Comparison of ENCODE assay signal across 1 cellular context in the genomic region with DNA sequence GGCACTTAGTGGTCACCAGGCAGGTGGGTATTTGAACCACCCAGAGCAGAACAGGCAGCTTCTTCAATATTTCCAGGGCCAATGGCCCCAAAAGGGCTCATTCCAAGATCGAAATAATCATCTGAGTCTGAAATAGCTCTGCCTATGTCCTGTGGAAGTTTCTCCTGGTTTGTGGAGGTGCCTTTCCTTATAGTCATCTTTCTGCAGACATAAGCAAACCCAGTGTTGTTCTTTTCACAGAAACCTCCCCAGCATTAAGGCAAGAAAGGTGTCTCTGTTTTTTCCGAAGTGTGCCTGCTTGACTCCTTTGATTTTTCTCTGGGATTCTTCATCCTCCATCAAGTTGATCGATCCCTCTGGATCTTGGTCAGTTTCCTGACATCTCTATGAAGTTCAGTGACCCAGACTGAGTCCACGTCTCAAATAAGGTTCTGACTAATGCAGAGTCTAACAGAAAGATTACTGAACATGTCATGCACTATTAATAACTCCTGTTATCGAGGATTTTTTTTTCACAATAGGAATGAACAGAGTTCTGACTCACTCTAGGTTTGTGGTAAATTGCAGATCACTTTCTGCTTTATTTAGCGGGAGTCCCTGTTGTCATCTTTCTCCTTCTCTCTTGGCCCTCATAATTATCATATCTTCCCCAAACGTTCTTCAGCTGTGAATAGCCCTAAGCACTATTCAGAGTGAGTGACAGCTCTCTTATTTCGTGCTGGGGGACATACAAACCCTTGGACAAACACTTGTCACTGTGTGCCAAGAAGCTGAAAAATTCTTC.
TF ChIP-seq lines count a peak whose summit lies in the region.

No MANE protein-coding gene starts in this region.

TF ChIP-seq in K562, 482 proteins besides CTCF, POLR2A, EP300 and RAD21 (continued from another document and continues in another):
- TF ChIP-seq, protein P1, sequence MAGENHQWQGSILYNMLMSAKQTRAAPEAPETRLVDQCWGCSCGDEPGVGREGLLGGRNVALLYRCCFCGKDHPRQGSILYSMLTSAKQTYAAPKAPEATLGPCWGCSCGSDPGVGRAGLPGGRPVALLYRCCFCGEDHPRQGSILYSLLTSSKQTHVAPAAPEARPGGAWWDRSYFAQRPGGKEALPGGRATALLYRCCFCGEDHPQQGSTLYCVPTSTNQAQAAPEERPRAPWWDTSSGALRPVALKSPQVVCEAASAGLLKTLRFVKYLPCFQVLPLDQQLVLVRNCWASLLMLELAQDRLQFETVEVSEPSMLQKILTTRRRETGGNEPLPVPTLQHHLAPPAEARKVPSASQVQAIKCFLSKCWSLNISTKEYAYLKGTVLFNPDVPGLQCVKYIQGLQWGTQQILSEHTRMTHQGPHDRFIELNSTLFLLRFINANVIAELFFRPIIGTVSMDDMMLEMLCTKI (IDR thresholded peaks at IDR 0.05; ENCODE audit: partially characterized antibody) = no peak
- TF ChIP-seq CREBBP (IDR thresholded peaks at IDR 0.05; ENCODE audit: low read depth, low read length) (no peak), COPS2 (conservative IDR thresholded peaks at IDR 0.05) (no peak), HMG20A (CRISPR knock-in tag; conservative IDR thresholded peaks at IDR 0.05) (no peak), MCM5 (IDR thresholded peaks at IDR 0.05; ENCODE audit: low read depth) (no peak), ZFX (CRISPR knock-in tag; IDR thresholded peaks at IDR 0.05) (no peak), GTF2F1 (IDR thresholded peaks at IDR 0.05; ENCODE audit: low read depth, low read length) (no peak), U2AF1 (optimal IDR thresholded peaks at IDR 0.05; ENCODE audit: low read depth, low read length) (no peak), ZBTB8A (IDR thresholded peaks at IDR 0.05; ENCODE audit: partially characterized antibody) (no peak), ZNF134 (CRISPR knock-in tag; conservative IDR thresholded peaks at IDR 0.05) (no peak), NFE2L1 (tag; IDR thresholded peaks at IDR 0.05; ENCODE audit: borderline replicate concordance, low read depth) (no peak), LCOR (CRISPR knock-in tag; IDR thresholded peaks at IDR 0.05) (no peak), FOSL1 (tag; conservative IDR thresholded peaks at IDR 0.05) (peak; percentile 84), ZNF785 (CRISPR knock-in tag; IDR thresholded peaks at IDR 0.05) (no peak), RBBP5 (IDR thresholded peaks at IDR 0.05; ENCODE audit: borderline replicate concordance, insufficient read depth, low read length, poor library complexity, severe bottlenecking) (no peak), KDM1A (IDR thresholded peaks at IDR 0.05) (peak; percentile 20 to 39; a peak in 1 of 4 replicates), ZNF668 (CRISPR knock-in tag; IDR thresholded peaks at IDR 0.05) (no peak), HNRNPLL (IDR thresholded peaks at IDR 0.05; ENCODE audit: low read depth, low read length, poor library complexity, severe bottlenecking) (no peak), ZNF184 (CRISPR knock-in tag; IDR thresholded peaks at IDR 0.05) (no peak), DPF2 (IDR thresholded peaks at IDR 0.05) (peak; percentile 53; the same call in 1 of the 2 replicates), ZNF274 (IDR thresholded peaks at IDR 0.05; ENCODE audit: borderline replicate concordance, low read depth, low read length) (no peak), ZNF280A (IDR thresholded peaks at IDR 0.05; ENCODE audit: low read depth, partially characterized antibody) (no peak), ZNF318 (IDR thresholded peaks at IDR 0.05; ENCODE audit: borderline replicate concordance in 1 of 2, low read depth in 1 of 2) (peak in 1 of 2 experiments; percentile 53; a peak in 1 of 4 replicates), MEF2D (tag; conservative IDR thresholded peaks at IDR 0.05; ENCODE audit: low read depth) (peak; percentile 95), ZFP30 (CRISPR knock-in tag; IDR thresholded peaks at IDR 0.05; ENCODE audit: borderline replicate concordance) (no peak), NR2C1 (IDR thresholded peaks at IDR 0.05) (no peak), NR2C1 (tag; IDR thresholded peaks at IDR 0.05) (no peak), PPARD (CRISPR knock-in tag; IDR thresholded peaks at IDR 0.05) (no peak)
- TF ChIP-seq, protein P2, sequence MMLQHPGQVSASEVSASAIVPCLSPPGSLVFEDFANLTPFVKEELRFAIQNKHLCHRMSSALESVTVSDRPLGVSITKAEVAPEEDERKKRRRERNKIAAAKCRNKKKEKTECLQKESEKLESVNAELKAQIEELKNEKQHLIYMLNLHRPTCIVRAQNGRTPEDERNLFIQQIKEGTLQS (IDR thresholded peaks at IDR 0.05) = peak; percentile 92
- TF ChIP-seq, protein P2 (CRISPR knock-in tag; conservative IDR thresholded peaks at IDR 0.05) = no peak
- TF ChIP-seq, protein P3, sequence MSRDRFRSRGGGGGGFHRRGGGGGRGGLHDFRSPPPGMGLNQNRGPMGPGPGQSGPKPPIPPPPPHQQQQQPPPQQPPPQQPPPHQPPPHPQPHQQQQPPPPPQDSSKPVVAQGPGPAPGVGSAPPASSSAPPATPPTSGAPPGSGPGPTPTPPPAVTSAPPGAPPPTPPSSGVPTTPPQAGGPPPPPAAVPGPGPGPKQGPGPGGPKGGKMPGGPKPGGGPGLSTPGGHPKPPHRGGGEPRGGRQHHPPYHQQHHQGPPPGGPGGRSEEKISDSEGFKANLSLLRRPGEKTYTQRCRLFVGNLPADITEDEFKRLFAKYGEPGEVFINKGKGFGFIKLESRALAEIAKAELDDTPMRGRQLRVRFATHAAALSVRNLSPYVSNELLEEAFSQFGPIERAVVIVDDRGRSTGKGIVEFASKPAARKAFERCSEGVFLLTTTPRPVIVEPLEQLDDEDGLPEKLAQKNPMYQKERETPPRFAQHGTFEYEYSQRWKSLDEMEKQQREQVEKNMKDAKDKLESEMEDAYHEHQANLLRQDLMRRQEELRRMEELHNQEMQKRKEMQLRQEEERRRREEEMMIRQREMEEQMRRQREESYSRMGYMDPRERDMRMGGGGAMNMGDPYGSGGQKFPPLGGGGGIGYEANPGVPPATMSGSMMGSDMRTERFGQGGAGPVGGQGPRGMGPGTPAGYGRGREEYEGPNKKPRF (IDR thresholded peaks at IDR 0.05; ENCODE audit: low read depth, low read length) = no peak
- TF ChIP-seq, protein P4, sequence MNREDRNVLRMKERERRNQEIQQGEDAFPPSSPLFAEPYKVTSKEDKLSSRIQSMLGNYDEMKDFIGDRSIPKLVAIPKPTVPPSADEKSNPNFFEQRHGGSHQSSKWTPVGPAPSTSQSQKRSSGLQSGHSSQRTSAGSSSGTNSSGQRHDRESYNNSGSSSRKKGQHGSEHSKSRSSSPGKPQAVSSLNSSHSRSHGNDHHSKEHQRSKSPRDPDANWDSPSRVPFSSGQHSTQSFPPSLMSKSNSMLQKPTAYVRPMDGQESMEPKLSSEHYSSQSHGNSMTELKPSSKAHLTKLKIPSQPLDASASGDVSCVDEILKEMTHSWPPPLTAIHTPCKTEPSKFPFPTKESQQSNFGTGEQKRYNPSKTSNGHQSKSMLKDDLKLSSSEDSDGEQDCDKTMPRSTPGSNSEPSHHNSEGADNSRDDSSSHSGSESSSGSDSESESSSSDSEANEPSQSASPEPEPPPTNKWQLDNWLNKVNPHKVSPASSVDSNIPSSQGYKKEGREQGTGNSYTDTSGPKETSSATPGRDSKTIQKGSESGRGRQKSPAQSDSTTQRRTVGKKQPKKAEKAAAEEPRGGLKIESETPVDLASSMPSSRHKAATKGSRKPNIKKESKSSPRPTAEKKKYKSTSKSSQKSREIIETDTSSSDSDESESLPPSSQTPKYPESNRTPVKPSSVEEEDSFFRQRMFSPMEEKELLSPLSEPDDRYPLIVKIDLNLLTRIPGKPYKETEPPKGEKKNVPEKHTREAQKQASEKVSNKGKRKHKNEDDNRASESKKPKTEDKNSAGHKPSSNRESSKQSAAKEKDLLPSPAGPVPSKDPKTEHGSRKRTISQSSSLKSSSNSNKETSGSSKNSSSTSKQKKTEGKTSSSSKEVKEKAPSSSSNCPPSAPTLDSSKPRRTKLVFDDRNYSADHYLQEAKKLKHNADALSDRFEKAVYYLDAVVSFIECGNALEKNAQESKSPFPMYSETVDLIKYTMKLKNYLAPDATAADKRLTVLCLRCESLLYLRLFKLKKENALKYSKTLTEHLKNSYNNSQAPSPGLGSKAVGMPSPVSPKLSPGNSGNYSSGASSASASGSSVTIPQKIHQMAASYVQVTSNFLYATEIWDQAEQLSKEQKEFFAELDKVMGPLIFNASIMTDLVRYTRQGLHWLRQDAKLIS (CRISPR knock-in tag; IDR thresholded peaks at IDR 0.05) = no peak
- TF ChIP-seq, protein P5, sequence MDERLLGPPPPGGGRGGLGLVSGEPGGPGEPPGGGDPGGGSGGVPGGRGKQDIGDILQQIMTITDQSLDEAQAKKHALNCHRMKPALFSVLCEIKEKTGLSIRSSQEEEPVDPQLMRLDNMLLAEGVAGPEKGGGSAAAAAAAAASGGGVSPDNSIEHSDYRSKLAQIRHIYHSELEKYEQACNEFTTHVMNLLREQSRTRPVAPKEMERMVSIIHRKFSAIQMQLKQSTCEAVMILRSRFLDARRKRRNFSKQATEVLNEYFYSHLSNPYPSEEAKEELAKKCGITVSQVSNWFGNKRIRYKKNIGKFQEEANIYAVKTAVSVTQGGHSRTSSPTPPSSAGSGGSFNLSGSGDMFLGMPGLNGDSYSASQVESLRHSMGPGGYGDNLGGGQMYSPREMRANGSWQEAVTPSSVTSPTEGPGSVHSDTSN (CRISPR knock-in tag; IDR thresholded peaks at IDR 0.05; ENCODE audit: low read depth) = 0 out of 2 replicates have a peak, but pooled peaks have one; percentile 35
- TF ChIP-seq, protein P5 (tag; conservative IDR thresholded peaks at IDR 0.05; ENCODE audit: low read depth) = peak; percentile 56
